ENCODE assay signal across 4 cellular contexts in the genomic region with DNA sequence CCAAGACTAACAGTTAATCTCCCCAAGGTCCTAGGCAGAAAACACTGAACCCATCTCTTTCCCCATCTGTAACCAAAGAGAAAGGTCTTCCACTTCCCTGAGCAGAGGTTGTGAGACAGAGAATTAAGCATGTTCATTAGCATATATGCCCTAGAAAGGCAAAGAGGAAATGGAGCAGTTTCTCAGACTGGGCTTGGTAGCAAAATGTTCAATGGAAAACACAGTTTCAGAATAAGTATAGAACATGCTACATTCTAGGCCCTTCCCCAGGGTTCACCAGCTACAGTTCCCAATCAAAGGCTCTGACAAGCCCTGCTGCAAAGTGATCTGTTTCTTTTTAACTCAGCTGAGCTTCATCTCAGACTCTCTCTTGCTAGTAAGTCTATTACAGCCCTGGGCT.
DNase-seq lines count a peak whose midpoint lies in the region; ATAC-seq lines count a peak whose summit lies in the region.
"Not testable (repeated sequence)": the region's sequence is repeated elsewhere in the genome, so short reads cannot be mapped to it uniquely, and the experiment has no call there.

No MANE protein-coding gene starts in this region.

- H3K4me3 Mint-ChIP-seq in activated naive CD8-positive, alpha-beta T cell treated with anti-CD3 and anti-CD28 coated beads, Interleukin-2, amount 50 U/mL, for 24 hours; stimulated activated memory B cell treated with anti-CD40 and anti-IgM and Interleukin-4, amounts not matched to agents 10 μg/mL and 1 μg/mL and 100 μg/mL, for 72 hours; stimulated activated naive B cell treated with anti-CD40 and anti-IgM and Interleukin-4, amounts not matched to agents 10 μg/mL and 1 μg/mL and 100 μg/mL, for 72 hours: not testable (repeated sequence)

- peak; percentile 38 for ATAC-seq in HG02870 (IDR thresholded peaks at IDR 0.05; ENCODE audit: unreplicated experiment)
- ATAC-seq in activated naive CD8-positive, alpha-beta T cell treated with anti-CD3 and anti-CD28 coated beads, Interleukin-2, amount 50 U/mL, for 24 hours, result peak; percentile 21
- peak; percentile 49 for ATAC-seq in stimulated activated memory B cell treated with anti-CD40 and anti-IgM and Interleukin-4, amounts not matched to agents 10 μg/mL and 1 μg/mL and 100 μg/mL, for 72 hours
- ATAC-seq in stimulated activated naive B cell treated with anti-CD40 and anti-IgM and Interleukin-4, amounts not matched to agents 10 μg/mL and 1 μg/mL and 100 μg/mL, for 72 hours (replicated peaks), result peak; percentile 82 to 83

- H3K27me3 Mint-ChIP-seq in activated naive CD8-positive, alpha-beta T cell treated with anti-CD3 and anti-CD28 coated beads, Interleukin-2, amount 50 U/mL, for 24 hours; stimulated activated memory B cell treated with anti-CD40 and anti-IgM and Interleukin-4, amounts not matched to agents 10 μg/mL and 1 μg/mL and 100 μg/mL, for 72 hours; stimulated activated naive B cell treated with anti-CD40 and anti-IgM and Interleukin-4, amounts not matched to agents 10 μg/mL and 1 μg/mL and 100 μg/mL, for 72 hours: not testable (repeated sequence)

- H3K27ac Mint-ChIP-seq in activated naive CD8-positive, alpha-beta T cell treated with anti-CD3 and anti-CD28 coated beads, Interleukin-2, amount 50 U/mL, for 24 hours; stimulated activated memory B cell treated with anti-CD40 and anti-IgM and Interleukin-4, amounts not matched to agents 10 μg/mL and 1 μg/mL and 100 μg/mL, for 72 hours; stimulated activated naive B cell treated with anti-CD40 and anti-IgM and Interleukin-4, amounts not matched to agents 10 μg/mL and 1 μg/mL and 100 μg/mL, for 72 hours: not testable (repeated sequence)

- not testable (repeated sequence) for H3K4me1 Mint-ChIP-seq in activated naive CD8-positive, alpha-beta T cell treated with anti-CD3 and anti-CD28 coated beads, Interleukin-2, amount 50 U/mL, for 24 hours; stimulated activated memory B cell treated with anti-CD40 and anti-IgM and Interleukin-4, amounts not matched to agents 10 μg/mL and 1 μg/mL and 100 μg/mL, for 72 hours; stimulated activated naive B cell treated with anti-CD40 and anti-IgM and Interleukin-4, amounts not matched to agents 10 μg/mL and 1 μg/mL and 100 μg/mL, for 72 hours

- H3K36me3 Mint-ChIP-seq in activated naive CD8-positive, alpha-beta T cell treated with anti-CD3 and anti-CD28 coated beads, Interleukin-2, amount 50 U/mL, for 24 hours (ENCODE audit: low read depth); stimulated activated memory B cell treated with anti-CD40 and anti-IgM and Interleukin-4, amounts not matched to agents 10 μg/mL and 1 μg/mL and 100 μg/mL, for 72 hours; stimulated activated naive B cell treated with anti-CD40 and anti-IgM and Interleukin-4, amounts not matched to agents 10 μg/mL and 1 μg/mL and 100 μg/mL, for 72 hours: not testable (repeated sequence)

- DNase-seq in activated naive CD8-positive, alpha-beta T cell treated with anti-CD3 and anti-CD28 coated beads, Interleukin-2, amount 50 U/mL, for 24 hours; stimulated activated naive B cell treated with anti-CD40 and anti-IgM and Interleukin-4, amounts not matched to agents 10 μg/mL and 1 μg/mL and 100 μg/mL, for 72 hours: not testable (repeated sequence)

- H3K9me3 Mint-ChIP-seq in activated naive CD8-positive, alpha-beta T cell treated with anti-CD3 and anti-CD28 coated beads, Interleukin-2, amount 50 U/mL, for 24 hours; stimulated activated memory B cell treated with anti-CD40 and anti-IgM and Interleukin-4, amounts not matched to agents 10 μg/mL and 1 μg/mL and 100 μg/mL, for 72 hours; stimulated activated naive B cell treated with anti-CD40 and anti-IgM and Interleukin-4, amounts not matched to agents 10 μg/mL and 1 μg/mL and 100 μg/mL, for 72 hours: not testable (repeated sequence)

Comparison
In these comparisons a context has a peak if more than half of its experiments do, and no peak if none do; other contexts are left out.
1. ATAC-seq: peak in every context shown above with its lines; median percentile 82 in stimulated activated naive B cell treated with anti-CD40 and anti-IgM and Interleukin-4, amounts not matched to agents 10 μg/mL and 1 μg/mL and 100 μg/mL, for 72 hours; 49 in stimulated activated memory B cell treated with anti-CD40 and anti-IgM and Interleukin-4, amounts not matched to agents 10 μg/mL and 1 μg/mL and 100 μg/mL, for 72 hours; 38 in HG02870; 21 in activated naive CD8-positive, alpha-beta T cell treated with anti-CD3 and anti-CD28 coated beads, Interleukin-2, amount 50 U/mL, for 24 hours.